Comparison of ENCODE assay signal across 8 cellular contexts in genomic region chr3:632571-633170, GRCh38.
DNase-seq lines count a peak whose midpoint lies in the region; ATAC-seq, FAIRE-seq and TF ChIP-seq lines count a peak whose summit lies in the region.

No MANE protein-coding gene starts in this region.

- FAIRE-seq in H54 (lab: Jason Lieb, UNC) (peak; percentile 66), pancreas (lab: Jason Lieb, UNC) (no peak)

- H3K9me3 ChIP-seq in SU-DHL-6 (ENCODE audit: insufficient read depth, low read length) (no peaks in the 10 kb centered on the region), pancreas (no peaks in the 10 kb centered on the region)

- no peak overlapping the region for H3K9ac ChIP-seq in SU-DHL-6 (ENCODE audit: low read length)

- H3K4me3 ChIP-seq in SU-DHL-6 (ENCODE audit: insufficient read depth, low read length, poor library complexity, severe bottlenecking) (no peak overlapping the region), pancreas (no peak overlapping the region)

- intact Hi-C loops in pancreas (cut with DNase I), result no loop called here

- H2AFZ ChIP-seq in SU-DHL-6 (ENCODE audit: low read depth, low read length, severe bottlenecking), result no peak overlapping the region

- no peaks in the 10 kb centered on the region for H3K36me3 ChIP-seq in SU-DHL-6 (ENCODE audit: low read length)
- no peaks in the 10 kb centered on the region for H3K36me3 ChIP-seq in pancreas

- peak; percentile 3 to 28 (median 26) for DNase-seq in stimulated activated CD4-positive, alpha-beta T cell treated with anti-CD3 and anti-CD28 coated beads, Interleukin-12 subunit alpha, Interleukin-12 subunit beta, amount 100 ng/mL, for 48 hours (ENCODE audit: low read depth in 2 of 3, low spot score in 1 of 3)
- no peak for DNase-seq in stimulated activated CD4-positive, alpha-beta T cell treated with anti-CD3 and anti-CD28 coated beads, Interleukin-12 subunit alpha, Interleukin-12 subunit beta, amount 100 ng/mL, for 4 hours
- peak; percentile 6 for DNase-seq in H54 (ENCODE audit: insufficient read length, low spot score)
- peak; percentile 68 for DNase-seq in NAMALWA (ENCODE audit: low spot score)
- peak; percentile 34 for DNase-seq in fibroblast of peridontal ligament (ENCODE audit: extremely low read depth)
- DNase-seq in pancreas, result peak in 3 of 6 donors; percentile 11 to 57 (median 16)
- DNase-seq in NK-92 treated with Interleukin-12 subunit alpha and Interleukin-12 subunit beta, amount 100 ng/mL, for 24 hours (lab: John Stamatoyannopoulos, UW), result no peak

- no peak overlapping the region for H3K4me2 ChIP-seq in SU-DHL-6 (ENCODE audit: low read depth, low read length, poor library complexity, severe bottlenecking)

- no peaks in the 10 kb centered on the region for H3K9me2 ChIP-seq in SU-DHL-6 (replicated peaks; ENCODE audit: insufficient read depth, low read length)

- WGBS in pancreas, 2 donors, result 9 to 11% methylated on average over 10 of the region's 10 CpGs

- no peak for TF ChIP-seq POLR2A in H54 (IDR thresholded peaks at IDR 0.05; ENCODE audit: low read depth, low read length)

- no peaks in the 10 kb centered on the region for H3K79me2 ChIP-seq in SU-DHL-6 (ENCODE audit: insufficient read depth, low read length)

- no peaks in the 10 kb centered on the region for H3K27me3 ChIP-seq in SU-DHL-6 (ENCODE audit: low read length)
- H3K27me3 ChIP-seq in pancreas, result no peaks in the 10 kb centered on the region

- no peaks in the 10 kb centered on the region for H4K20me1 ChIP-seq in SU-DHL-6 (ENCODE audit: low read depth, low read length)

- H3F3A ChIP-seq in SU-DHL-6 (ENCODE audit: insufficient read depth), result no peaks in the 10 kb centered on the region

- peak in 3 of 4 donors; percentile 54 to 60 (median 59) for ATAC-seq in pancreas

- no peaks in the 10 kb centered on the region for H3K4me1 ChIP-seq in pancreas

- H3K27ac ChIP-seq in SU-DHL-6 (ENCODE audit: low read depth, low read length) (no peak overlapping the region), pancreas (no peak overlapping the region)

- TF ChIP-seq CTCF in SU-DHL-6 (IDR thresholded peaks at IDR 0.05; ENCODE audit: insufficient read depth, low read length, poor library complexity, severe bottlenecking) (peak; percentile 78), pancreas (IDR thresholded peaks at IDR 0.05) (peak; percentile 41 to 58 (median 50))

Comparison
In these comparisons a context has a peak if more than half of its experiments do, and no peak if none do; other contexts are left out.
1. DNase-seq: peak in stimulated activated CD4-positive, alpha-beta T cell treated with anti-CD3 and anti-CD28 coated beads, Interleukin-12 subunit alpha, Interleukin-12 subunit beta, amount 100 ng/mL, for 48 hours (3 of 3), H54 (single experiment), NAMALWA (single experiment) and fibroblast of peridontal ligament (single experiment); none in stimulated activated CD4-positive, alpha-beta T cell treated with anti-CD3 and anti-CD28 coated beads, Interleukin-12 subunit alpha, Interleukin-12 subunit beta, amount 100 ng/mL, for 4 hours (single experiment) and NK-92 treated with Interleukin-12 subunit alpha and Interleukin-12 subunit beta, amount 100 ng/mL, for 24 hours (single experiment).